7 cellular contexts compared by ENCODE assay signal in the genomic region with DNA sequence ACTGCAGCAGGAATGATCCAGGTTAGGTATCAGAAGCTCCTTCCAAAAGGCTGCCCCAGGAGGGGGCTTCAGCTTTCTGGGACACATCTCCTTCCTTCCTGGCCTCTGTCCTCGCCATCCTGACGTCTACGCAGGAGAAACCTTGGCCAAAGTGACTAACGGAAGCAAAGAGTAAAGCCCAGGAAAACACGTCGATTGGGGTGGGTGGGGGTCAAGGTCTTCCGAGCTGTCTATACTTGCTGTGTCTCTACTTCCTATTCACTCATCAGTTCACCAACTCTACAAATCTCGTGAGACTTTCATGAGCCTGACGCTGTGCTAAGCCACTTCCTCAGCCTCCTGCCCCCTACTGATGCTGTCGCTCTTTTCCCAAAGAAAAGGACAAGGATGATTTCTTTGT.
DNase-seq lines count a peak whose midpoint lies in the region; ATAC-seq, FAIRE-seq and TF ChIP-seq lines count a peak whose summit lies in the region.

No MANE protein-coding gene starts in this region.

- no peak for TF ChIP-seq EP300 in stomach (IDR thresholded peaks at IDR 0.05)

- 49 to 76% (median 64%) methylated on average over 10 of the region's 10 CpGs for WGBS in stomach, 5 donors

- DNase-seq in fibroblast of mammary gland (ENCODE audit: low read depth) (peak; percentile 51), stomach (no peak), SHP77 treated with DMSO at 0.1 percent for 48 hours (lab: John Stamatoyannopoulos, UW) (no peak), RCC 7860 (ENCODE audit: low spot score) (no peak)
- DNase-seq in effector CD4-positive, alpha-beta T cell, result no peak

- FAIRE-seq in RCC 7860 (lab: Jason Lieb, UNC), result no peak

- no peaks in the 10 kb centered on the region for H3K79me2 ChIP-seq in OCI-LY1 (ENCODE audit: insufficient read depth, low read length)

- peak; percentile 16; the same call in 1 of the 2 replicates for TF ChIP-seq CTCF in OCI-LY1 (IDR thresholded peaks at IDR 0.05; ENCODE audit: low read length)
- TF ChIP-seq CTCF in fibroblast of mammary gland (conservative IDR thresholded peaks at IDR 0.05; ENCODE audit: control insufficient read depth, insufficient read depth, low read depth, low read length), result no peak
- no peak for TF ChIP-seq CTCF in stomach (IDR thresholded peaks at IDR 0.05)

- H3K36me3 ChIP-seq in OCI-LY1 (ENCODE audit: insufficient read depth, low read length) (no peaks in the 10 kb centered on the region), stomach (peaks cover 0 to 13% (median 8%) of the 10 kb centered on the region in 4 donors)

- peak overlapping the region; percentile 56; the same call in 1 of the 2 replicates for H3K4me2 ChIP-seq in OCI-LY1 (ENCODE audit: low read length)

- intact Hi-C loops in stomach (cut with DNase I; ENCODE audit: low total_unique reads), result loop anchor here (5.0 kb wide), 1 partner anchor 97 kb away; no protein-coding TSS in a partner anchor

- H3F3A ChIP-seq in OCI-LY1 (ENCODE audit: insufficient read depth, low read length), result no peaks in the 10 kb centered on the region

- no peaks in the 10 kb centered on the region for H4K20me1 ChIP-seq in OCI-LY1 (ENCODE audit: insufficient read depth, low read length)

- ATAC-seq in GM21786 (IDR thresholded peaks at IDR 0.05; ENCODE audit: unreplicated experiment), result peak; percentile 73

- H3K9me2 ChIP-seq in OCI-LY1 (ENCODE audit: low read depth, low read length), result no peaks in the 10 kb centered on the region

- H3K27ac ChIP-seq in OCI-LY1 (ENCODE audit: low read depth, low read length, poor library complexity, severe bottlenecking) (no peak overlapping the region), stomach (peak overlapping the region in 4 of 5 donors; percentile 28 to 67 (median 50))

- H3K9ac ChIP-seq in OCI-LY1 (ENCODE audit: low read length), result peak overlapping the region; percentile 42; the same call in 1 of the 2 replicates

- peaks cover 13% of the 10 kb centered on the region for H3K4me1 ChIP-seq in OCI-LY1 (ENCODE audit: insufficient read depth, low read length, severe bottlenecking)
- H3K4me1 ChIP-seq in stomach, result peaks cover 0 to 42% (median 5%) of the 10 kb centered on the region in 4 donors

- H3K27me3 ChIP-seq in OCI-LY1 (ENCODE audit: insufficient read depth, low read length), result no peaks in the 10 kb centered on the region
- no peaks in the 10 kb centered on the region for H3K27me3 ChIP-seq in stomach

- no peak overlapping the region for H2AFZ ChIP-seq in OCI-LY1 (ENCODE audit: low read length)

- H3K4me3 ChIP-seq in OCI-LY1 (ENCODE audit: low read depth, low read length, poor library complexity, severe bottlenecking) (peak overlapping the region; percentile 45), fibroblast of mammary gland (ENCODE audit: control insufficient read depth, low read depth, low read length) (no peak overlapping the region), stomach (peak overlapping the region in 2 of 4 donors; percentile 4 to 22)

- H3K9me3 ChIP-seq in OCI-LY1 (ENCODE audit: low read length), result no peaks in the 10 kb centered on the region
- no peaks in the 10 kb centered on the region for H3K9me3 ChIP-seq in stomach

- TF ChIP-seq POLR2A in stomach (IDR thresholded peaks at IDR 0.05), result no peak
